Comparison of ENCODE assay signal across 9 cellular contexts in genomic region chr20:841568-842546, GRCh38. TPM values are rescaled to one million over a fixed set of nuclear protein-coding genes. Genes with fewer than 3 reads are reported as not detected.
A peak's percentile ranks its signal among the peaks of the same experiment; 100 is the strongest.
DNase-seq lines count a peak whose midpoint lies in the region; ATAC-seq and TF ChIP-seq lines count a peak whose summit lies in the region.
"Had no signal": no experiment of that assay in that cellular context is flagged by ENCODE, and none has a peak within 500 bp of the region (broad histone marks: within the 10 kb centered on the region; RNA-seq: fewer than 3 reads in every experiment).

No MANE protein-coding gene starts in this region.

- DNase-seq in RWPE1 (ENCODE audit: low spot score) (peak; percentile 57), fibroblast of the aortic adventitia (ENCODE audit: low read depth) (no peak), NCI-H82 (lab: John Stamatoyannopoulos, UW) (no peak), GM10248 (ENCODE audit: extremely low spot score) (no peak)

- CTCF ChIA-PET in RWPE1 (lab: Yijun Ruan, JAX) (interaction anchor here (0.6 to 1.2 kb wide), 3 partner anchors 25 to 115 kb away, joined by 3 to 5 read pairs (median 3); no protein-coding TSS in a partner anchor), GM10248 (lab: Yijun Ruan, JAX) (interaction anchor here (1.3 kb wide), 1 partner anchor 10 kb away, joined by 3 read pairs; no protein-coding TSS in a partner anchor)

- H3K4me1 ChIP-seq in rectal smooth muscle tissue (ENCODE audit: control insufficient read depth, insufficient read depth, low read length), result peaks cover 2% of the 10 kb centered on the region

- ATAC-seq in HG03342 (IDR thresholded peaks at IDR 0.05; ENCODE audit: unreplicated experiment) (no peak), HG02852 (IDR thresholded peaks at IDR 0.05; ENCODE audit: unreplicated experiment) (no peak)
- ATAC-seq: activated CD4-positive, CD25-positive, alpha-beta regulatory T cell treated with anti-CD3 and anti-CD28 coated beads, Interleukin-2, amount 50 U/mL, for 24 hours had no signal

- TF ChIP-seq CTCF in GM12875 (IDR thresholded peaks at IDR 0.05; ENCODE audit: borderline replicate concordance, insufficient read depth, low read depth, low read length) (no peak), RWPE1 (conservative IDR thresholded peaks at IDR 0.05; ENCODE audit: low read depth) (no peak), fibroblast of the aortic adventitia (IDR thresholded peaks at IDR 0.05; ENCODE audit: insufficient read depth, low read length) (no peak), GM10248 (IDR thresholded peaks at IDR 0.05; ENCODE audit: control extremely low read depth, extremely low read depth, low read depth, missing control alignments) (no peak)

- POLR2A ChIA-PET in RWPE1 (lab: Yijun Ruan, JAX; ENCODE audit: low non-redundant PET) (no interaction called here), GM10248 (lab: Yijun Ruan, JAX) (no interaction called here)

- H3K27me3 ChIP-seq in rectal smooth muscle tissue (ENCODE audit: control insufficient read depth, insufficient read depth, low read length), result no peaks in the 10 kb centered on the region

- no peak overlapping the region for H3K9ac ChIP-seq in rectal smooth muscle tissue (ENCODE audit: low read length)

- H3K4me3 ChIP-seq in GM12875 (ENCODE audit: low read depth, low read length) (peak overlapping the region; percentile 3), fibroblast of the aortic adventitia (ENCODE audit: low read depth, low read length) (peak overlapping the region; percentile 59), rectal smooth muscle tissue (ENCODE audit: low read length) (peak overlapping the region; percentile 58)

- peak overlapping the region; percentile 77 for H3K27ac ChIP-seq in RWPE1
- H3K27ac ChIP-seq in rectal smooth muscle tissue (ENCODE audit: low read depth, low read length), result no peak overlapping the region

- H3K36me3 ChIP-seq in rectal smooth muscle tissue (ENCODE audit: control insufficient read depth, insufficient read depth, low read length), result no peaks in the 10 kb centered on the region

RNA-seq across cellular contexts. Expression of gene FAM110A, which starts 8.3 kb away (rescaled TPM):
- total RNA-seq in fibroblast of the aortic adventitia (ENCODE audit: low replicate concordance), result 5.4 and 5.5 TPM in 2 replicates

Comparison
In these comparisons a context has a peak if more than half of its experiments do, and no peak if none do; other contexts are left out.
1. H3K4me3 ChIP-seq: peak in every context shown above with its lines; median percentile 59 in fibroblast of the aortic adventitia; 58 in rectal smooth muscle tissue; 3 in GM12875.